Comparison of ENCODE assay signal across 17 cellular contexts in the genomic region with DNA sequence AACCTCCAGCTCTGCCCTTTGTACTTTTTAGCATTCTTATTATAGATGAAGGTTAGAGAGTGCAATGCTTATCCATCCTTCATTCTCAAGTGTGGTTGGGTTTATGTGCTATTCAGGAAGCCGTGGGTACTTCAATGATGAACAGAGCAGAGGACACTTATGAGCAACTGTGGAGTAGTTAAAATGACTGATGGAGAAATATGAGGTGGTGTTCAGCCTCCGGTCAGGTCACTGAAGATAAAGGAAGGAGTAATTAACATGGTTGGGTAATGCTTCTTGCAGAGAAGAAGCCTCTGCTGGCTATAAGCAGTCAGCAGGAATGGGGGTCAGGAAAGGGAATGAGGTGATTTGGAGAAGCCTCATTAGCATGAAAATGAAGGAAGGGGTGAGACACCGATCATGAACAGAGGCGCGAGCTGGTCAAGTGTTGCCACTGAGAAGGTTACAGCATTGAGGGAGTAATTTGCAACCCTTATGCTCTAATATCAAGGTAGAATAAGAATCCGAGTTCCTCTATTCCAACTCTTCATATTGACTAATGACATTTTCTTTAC.
DNase-seq lines count a peak whose midpoint lies in the region; ATAC-seq and TF ChIP-seq lines count a peak whose summit lies in the region.
"Had no signal": no experiment of that assay in that cellular context is flagged by ENCODE, and none has a peak within 500 bp of the region (broad histone marks: within the 10 kb centered on the region; RNA-seq: fewer than 3 reads in every experiment).

No MANE protein-coding gene starts in this region.

- H4K20me1 ChIP-seq in DND-41 (ENCODE audit: insufficient read depth, low read length), result no peaks in the 10 kb centered on the region

- intact Hi-C loops in lower leg skin (cut with DNase I; ENCODE audit: low total_unique reads), result no loop called here
- intact Hi-C loops in sciatic nerve (cut with DNase I), result no loop called here

- no peaks in the 10 kb centered on the region for H3K4me1 ChIP-seq in DND-41 (ENCODE audit: insufficient read depth, low read length)

- H3K27me3 ChIP-seq in DND-41 (ENCODE audit: insufficient read depth, low read length, poor library complexity), result no peaks in the 10 kb centered on the region

- no peak for TF ChIP-seq CTCF in DND-41 (IDR thresholded peaks at IDR 0.05; ENCODE audit: borderline replicate concordance, extremely low read depth, low read length, poor library complexity, severe bottlenecking)
- TF ChIP-seq CTCF in lower leg skin (IDR thresholded peaks at IDR 0.05), result no peak

- no peak for TF ChIP-seq POLR2A in lower leg skin (IDR thresholded peaks at IDR 0.05)

- H3K36me3 ChIP-seq in DND-41 (ENCODE audit: insufficient read depth, low read length), result no peaks in the 10 kb centered on the region

- ATAC-seq in DND-41 (ENCODE audit: insufficient read depth, low read depth), result peak; percentile 84
- ATAC-seq in sciatic nerve, result no peak
- ATAC-seq: HepG2, T-cell had no signal

- H3K4me3 ChIP-seq in DND-41 (ENCODE audit: low read depth in 1 of 2, low read length in 2 of 2), result no peak overlapping the region
- no peak overlapping the region for H3K4me3 ChIP-seq in lower leg skin (ENCODE audit: low read depth, poor library complexity, severe bottlenecking)
- H3K4me3 ChIP-seq: PC-9 had no signal

- H3K9me3 ChIP-seq in DND-41 (ENCODE audit: insufficient read depth, low read length, severe bottlenecking), result no peaks in the 10 kb centered on the region

- H2AFZ ChIP-seq in DND-41 (ENCODE audit: low read depth, low read length), result no peak overlapping the region
- H2AFZ ChIP-seq: PC-9 had no signal

- H3K79me2 ChIP-seq in DND-41 (ENCODE audit: insufficient read depth, low read length), result no peaks in the 10 kb centered on the region

- H3K27ac ChIP-seq in DND-41 (ENCODE audit: low read length), result no peak overlapping the region
- H3K27ac ChIP-seq: PC-9 had no signal

- DNase-seq in DND-41, result no peak
- peak; percentile 81 to 84 for DNase-seq in NCI-H187 (lab: John Stamatoyannopoulos, UW)
- peak; percentile 35 for DNase-seq in SKM-1 (lab: John Stamatoyannopoulos, UW; ENCODE audit: unreplicated experiment)
- peak; percentile 58 for DNase-seq in iPS-NIHi11 (ENCODE audit: low spot score)
- DNase-seq in hepatic stellate cell (ENCODE audit: low spot score), result no peak
- no peak for DNase-seq in lower leg skin (ENCODE audit: low spot score in 2 of 2)
- no peak for DNase-seq in sciatic nerve (ENCODE audit: low spot score)
- DNase-seq: Calu3; CD4-positive, alpha-beta T cell; GOT3; NCI-H146; NCI-H2107; NCI-H446 treated with DMSO at 0.1 percent for 48 hours; NCI-H82; PC-9; T-cell had no signal

- H3K9ac ChIP-seq in DND-41 (ENCODE audit: low read depth, low read length), result no peak overlapping the region

- WGBS in lower leg skin, 2 donors, result 89 to 90% methylated on average over 6 of the region's 6 CpGs

- no peak overlapping the region for H3K4me2 ChIP-seq in DND-41 (ENCODE audit: insufficient read depth, low read length)
- H3K4me2 ChIP-seq: PC-9 had no signal

Comparison
In these comparisons a context has a peak if more than half of its experiments do, and no peak if none do; other contexts are left out.
1. DNase-seq: peak in NCI-H187 (2 of 2), SKM-1 (single experiment) and iPS-NIHi11 (single experiment); none in DND-41 (single experiment), hepatic stellate cell (single experiment), lower leg skin (0 of 2) and sciatic nerve (single experiment).